6 cellular contexts compared by ENCODE assay signal in the genomic region with DNA sequence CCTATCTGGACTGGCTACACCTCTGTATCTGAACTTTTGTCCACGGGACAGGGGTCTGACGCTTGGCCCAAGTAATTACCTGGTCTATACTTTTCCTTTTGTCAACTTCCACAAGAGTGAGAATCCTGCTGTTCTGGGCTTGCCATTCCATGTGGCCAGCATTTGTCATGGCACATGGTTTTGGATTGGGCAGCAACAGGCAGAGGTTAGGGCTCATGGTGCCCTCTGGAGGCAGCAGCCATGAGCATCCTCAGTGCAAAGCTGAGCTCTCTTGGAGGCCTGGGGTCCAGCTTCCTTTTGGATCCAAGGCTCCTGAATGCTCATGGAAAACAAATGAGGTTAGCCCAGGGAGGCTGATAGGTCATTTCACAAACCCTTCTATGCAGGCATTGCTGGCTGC. TPM values are rescaled to one million over a fixed set of nuclear protein-coding genes. Genes with fewer than 3 reads are reported as not detected.
A peak's percentile ranks its signal among the peaks of the same experiment; 100 is the strongest.
DNase-seq lines count a peak whose midpoint lies in the region; ATAC-seq and TF ChIP-seq lines count a peak whose summit lies in the region.

No MANE protein-coding gene starts in this region.

- no peaks in the 10 kb centered on the region for H3K27me3 ChIP-seq in testis

- TF ChIP-seq POLR2A in testis (IDR thresholded peaks at IDR 0.05): no peak

- H3K27ac ChIP-seq in testis: no peak overlapping the region

- H3K9me3 ChIP-seq in mucosa of descending colon (no peaks in the 10 kb centered on the region), testis (no peaks in the 10 kb centered on the region)

- 90% methylated on average over 2 of the region's 2 CpGs for WGBS in testis, 2 donors

- peak; percentile 72 for ATAC-seq in mucosa of descending colon

- H3K4me3 ChIP-seq in mucosa of descending colon (no peak overlapping the region), testis (no peak overlapping the region)

- TF ChIP-seq CTCF in GM13977 (IDR thresholded peaks at IDR 0.05; ENCODE audit: extremely low read depth, insufficient read depth, missing control alignments) (peak; percentile 59), mucosa of descending colon (IDR thresholded peaks at IDR 0.05) (no peak), testis (IDR thresholded peaks at IDR 0.05) (no peak)

- no peak for DNase-seq in GM13977 (ENCODE audit: low spot score)
- DNase-seq in SW480 (ENCODE audit: low spot score): peak; percentile 34
- peak in 1 of 3 donors; percentile 36 for DNase-seq in mucosa of descending colon
- no peak for DNase-seq in pons (ENCODE audit: low spot score)
- no peak for DNase-seq in testis
- no peak for DNase-seq in central memory CD4-positive, alpha-beta T cell

- in situ Hi-C loops in GM13977 (cut with MboI; ENCODE audit: low pct_unique_long_range_greater_than_20kb, low sequenced_read_pairs, unreplicated experiment): no loop called here

- no peaks in the 10 kb centered on the region for H3K36me3 ChIP-seq in mucosa of descending colon (ENCODE audit: low read depth)
- H3K36me3 ChIP-seq in testis (ENCODE audit: low read depth, missing control alignments): no peaks in the 10 kb centered on the region

- intact Hi-C loops in mucosa of descending colon (cut with DNase I, micrococcal nuclease) (no loop called here), testis (cut with DNase I; ENCODE audit: low total_unique reads) (no loop called here)

- H3K4me1 ChIP-seq in mucosa of descending colon (ENCODE audit: low read depth) (no peaks in the 10 kb centered on the region), testis (peaks cover 25% of the 10 kb centered on the region)

RNA-seq across cellular contexts. Expression of a gene that starts 7.5 kb away (rescaled TPM):
- total RNA-seq in mucosa of descending colon (10 to 100 TPM; 58.3 to 82.0 (median 64.6) TPM), testis (100 to 1,000 TPM; 106 to 107 TPM)
- 96.7 TPM for polyA plus RNA-seq in testis (ENCODE audit: insufficient read depth, low read depth, low replicate concordance)

RNA-seq across cellular contexts. Expression of a gene that starts 17.8 kb away (rescaled TPM):
- total RNA-seq in mucosa of descending colon: 10 to 100 TPM; 33.2 to 55.0 (median 36.6) TPM
- 100 to 1,000 TPM; 115 to 154 TPM for total RNA-seq in testis
- 108 TPM for polyA plus RNA-seq in testis (ENCODE audit: insufficient read depth, low read depth, low replicate concordance)

RNA-seq across cellular contexts. Expression of a gene that starts 18.6 kb away (rescaled TPM):
- total RNA-seq in mucosa of descending colon (10 to 100 TPM; 56.0 to 69.3 (median 58.0) TPM), testis (100 to 1,000 TPM; 239 to 297 TPM)
- 121 TPM for polyA plus RNA-seq in testis (ENCODE audit: insufficient read depth, low read depth, low replicate concordance)

RNA-seq across cellular contexts. Expression of a gene that starts 19.4 kb away (rescaled TPM):
- total RNA-seq in mucosa of descending colon: under 1 TPM in 2 of 3 donors, not detected in 1; 0.49 to 0.99 TPM
- total RNA-seq in testis: 1 to 10 TPM; 4.2 to 8.1 TPM
- polyA plus RNA-seq in testis (ENCODE audit: insufficient read depth, low read depth, low replicate concordance): 2.9 TPM

RNA-seq across cellular contexts. Expression of a gene that starts 23.2 kb away (rescaled TPM):
- 10 to 100 TPM; 18.1 to 43.3 (median 20.5) TPM for total RNA-seq in mucosa of descending colon
- 10 to 100 TPM; 56.8 to 59.7 TPM for total RNA-seq in testis
- 24.0 TPM for polyA plus RNA-seq in testis (ENCODE audit: insufficient read depth, low read depth, low replicate concordance)
